Comparison of ENCODE assay signal across 11 cellular contexts in genomic region chr7:99624487-99624886, GRCh38. TPM values are rescaled to one million over a fixed set of nuclear protein-coding genes. Genes with fewer than 3 reads are reported as not detected.
A peak's percentile ranks its signal among the peaks of the same experiment; 100 is the strongest.
DNase-seq lines count a peak whose midpoint lies in the region; ATAC-seq and TF ChIP-seq lines count a peak whose summit lies in the region.
"Had no signal": no experiment of that assay in that cellular context is flagged by ENCODE, and none has a peak within 500 bp of the region (broad histone marks: within the 10 kb centered on the region; RNA-seq: fewer than 3 reads in every experiment).

No MANE protein-coding gene starts in this region.

- H3K4me3 Mint-ChIP-seq in activated CD8-positive, alpha-beta memory T cell treated with anti-CD3 and anti-CD28 coated beads, Interleukin-2, amount 10 ng/mL, durations not matched to agents 7 days and 5 days, result peak overlapping the region; percentile 78

- H3K9me3 Mint-ChIP-seq in activated CD8-positive, alpha-beta memory T cell treated with anti-CD3 and anti-CD28 coated beads, Interleukin-2, amount 10 ng/mL, durations not matched to agents 7 days and 5 days (ENCODE audit: low read depth), result no peaks in the 10 kb centered on the region

- peak overlapping the region; percentile 96 for H3K27ac Mint-ChIP-seq in activated CD8-positive, alpha-beta memory T cell treated with anti-CD3 and anti-CD28 coated beads, Interleukin-2, amount 10 ng/mL, durations not matched to agents 7 days and 5 days

- peaks cover 60% of the 10 kb centered on the region for H3K4me1 Mint-ChIP-seq in activated CD8-positive, alpha-beta memory T cell treated with anti-CD3 and anti-CD28 coated beads, Interleukin-2, amount 10 ng/mL, durations not matched to agents 7 days and 5 days

- H3K4me3 ChIP-seq in NB4 (ENCODE audit: low read depth, low read length), result peak overlapping the region; percentile 69
- H3K4me3 ChIP-seq: right lobe of liver had no signal

- peaks cover 79% of the 10 kb centered on the region for H3K36me3 Mint-ChIP-seq in activated CD8-positive, alpha-beta memory T cell treated with anti-CD3 and anti-CD28 coated beads, Interleukin-2, amount 10 ng/mL, durations not matched to agents 7 days and 5 days

- TF ChIP-seq CTCF in NB4 (IDR thresholded peaks at IDR 0.05; ENCODE audit: low read depth, low read length), result no peak

- CTCF ChIA-PET in activated CD8-positive, alpha-beta memory T cell treated with anti-CD3 and anti-CD28 coated beads, Interleukin-2, amount 10 ng/mL, durations not matched to agents 7 days and 5 days (lab: Charles Lee), result interaction anchor here (1.0 to 1.6 kb wide), 6 partner anchors 9 to 295 kb away, joined by 3 to 10 read pairs (median 4); partner anchors contain the start of genes BUD31, PDAP1, TRIM4 and ZSCAN25

- ATAC-seq in activated CD8-positive, alpha-beta memory T cell treated with anti-CD3 and anti-CD28 coated beads, Interleukin-2, amount 10 ng/mL, durations not matched to agents 7 days and 5 days, result peak; percentile 87
- no peak for ATAC-seq in HG02852 (IDR thresholded peaks at IDR 0.05; ENCODE audit: unreplicated experiment)

- peak; percentile 99 for DNase-seq in NB4 (ENCODE audit: low read depth)
- DNase-seq in activated CD8-positive, alpha-beta memory T cell treated with anti-CD3 and anti-CD28 coated beads, Interleukin-2, amount 10 ng/mL, durations not matched to agents 7 days and 5 days, result peak; percentile 95
- peak; percentile 66 for DNase-seq in effector CD8-positive, alpha-beta T cell (lab: John Stamatoyannopoulos, UW)
- peak; percentile 46 for DNase-seq in stimulated activated CD8-positive, alpha-beta memory T cell treated with anti-CD3 and anti-CD28 coated beads, Interleukin-12 subunit alpha, Interleukin-12 subunit beta, amount 100 ng/mL, for 4 hours (ENCODE audit: low read depth)
- DNase-seq in NCI-H2081 treated with DMSO at 0.1 percent for 48 hours (lab: John Stamatoyannopoulos, UW), result no peak
- DNase-seq in NCI-H774 (lab: John Stamatoyannopoulos, UW), result no peak
- DNase-seq in NCI-H446 treated with DMSO at 0.1 percent for 48 hours (lab: John Stamatoyannopoulos, UW), result no peak
- DNase-seq: Calu3, NCI-H2029 treated with DMSO at 0.1 percent for 48 hours, right lobe of liver had no signal

- no peaks in the 10 kb centered on the region for H3K27me3 Mint-ChIP-seq in activated CD8-positive, alpha-beta memory T cell treated with anti-CD3 and anti-CD28 coated beads, Interleukin-2, amount 10 ng/mL, durations not matched to agents 7 days and 5 days

- TF ChIP-seq POLR2A in NB4 (IDR thresholded peaks at IDR 0.05; ENCODE audit: extremely low read depth, insufficient read length), result peak; percentile 80

RNA-seq across cellular contexts. Expression of gene ZSCAN25, which starts 7.7 kb away (rescaled TPM):
- total RNA-seq in activated CD8-positive, alpha-beta memory T cell treated with anti-CD3 and anti-CD28 coated beads, Interleukin-2, amount 10 ng/mL, durations not matched to agents 7 days and 5 days, result 10 to 100 TPM; 26.8 to 31.7 TPM

RNA-seq across cellular contexts. Expression of gene TMEM225B, which starts 26.4 kb away (rescaled TPM):
- total RNA-seq in activated CD8-positive, alpha-beta memory T cell treated with anti-CD3 and anti-CD28 coated beads, Interleukin-2, amount 10 ng/mL, durations not matched to agents 7 days and 5 days, result 1 to 10 TPM in 1 of 2 experiments, not detected in 1; 2.3 TPM
- total RNA-seq: Calu3 had no signal

RNA-seq across cellular contexts. Expression of gene CYP3A5, which starts 55.3 kb away (rescaled TPM):
- not detected for total RNA-seq in activated CD8-positive, alpha-beta memory T cell treated with anti-CD3 and anti-CD28 coated beads, Interleukin-2, amount 10 ng/mL, durations not matched to agents 7 days and 5 days

Comparison
In these comparisons a context has a peak if more than half of its experiments do, and no peak if none do; other contexts are left out.
1. DNase-seq: peak in NB4 (single experiment), activated CD8-positive, alpha-beta memory T cell treated with anti-CD3 and anti-CD28 coated beads, Interleukin-2, amount 10 ng/mL, durations not matched to agents 7 days and 5 days (single experiment), effector CD8-positive, alpha-beta T cell (single experiment) and stimulated activated CD8-positive, alpha-beta memory T cell treated with anti-CD3 and anti-CD28 coated beads, Interleukin-12 subunit alpha, Interleukin-12 subunit beta, amount 100 ng/mL, for 4 hours (single experiment); none in NCI-H2081 treated with DMSO at 0.1 percent for 48 hours (single experiment), NCI-H774 (single experiment) and NCI-H446 treated with DMSO at 0.1 percent for 48 hours (single experiment).